1 cellular context compared by ENCODE assay signal in genomic region chr3:72043212-72044133, GRCh38.
A peak's percentile ranks its signal among the peaks of the same experiment; 100 is the strongest.
TF ChIP-seq lines count a peak whose summit lies in the region.

No MANE protein-coding gene starts in this region.

TF ChIP-seq in K562, 482 proteins besides CTCF, POLR2A, EP300 and RAD21 (continued from another document):
- TF ChIP-seq RERE (CRISPR knock-in tag; IDR thresholded peaks at IDR 0.05; ENCODE audit: borderline replicate concordance) (no peak), ZC3H11A (IDR thresholded peaks at IDR 0.05; ENCODE audit: low read depth, low read length) (no peak), CEBPB (tag; IDR thresholded peaks at IDR 0.05) (peak; percentile 89), GABPB2 (CRISPR knock-in tag; conservative IDR thresholded peaks at IDR 0.05) (no peak), NR2C1 (IDR thresholded peaks at IDR 0.05) (no peak), NR2C1 (tag; IDR thresholded peaks at IDR 0.05) (peak; percentile 30; the same call in 1 of the 2 replicates), RBM17 (IDR thresholded peaks at IDR 0.05; ENCODE audit: borderline replicate concordance, low read depth, low read length) (no peak), HNRNPLL (IDR thresholded peaks at IDR 0.05; ENCODE audit: low read depth, low read length, poor library complexity, severe bottlenecking) (no peak), SP2 (IDR thresholded peaks at IDR 0.05; ENCODE audit: extremely low read depth, low read depth, low read length, poor library complexity, severe bottlenecking) (no peak), TBP (optimal IDR thresholded peaks at IDR 0.05; ENCODE audit: low read depth, low read length) (no peak), HMG20B (CRISPR knock-in tag; IDR thresholded peaks at IDR 0.05) (no peak), CHD4 (IDR thresholded peaks at IDR 0.05; ENCODE audit: insufficient read depth, insufficient replicate concordance, low read depth, low read length, poor library complexity, severe bottlenecking) (peak; percentile 65), HIVEP1 (CRISPR knock-in tag; IDR thresholded peaks at IDR 0.05) (no peak), ELF4 (CRISPR knock-in tag; IDR thresholded peaks at IDR 0.05) (no peak), SP1 (CRISPR knock-in tag; IDR thresholded peaks at IDR 0.05) (no peak), ERF (CRISPR knock-in tag; IDR thresholded peaks at IDR 0.05) (no peak), GTF2F1 (IDR thresholded peaks at IDR 0.05; ENCODE audit: low read depth, low read length) (no peak), NR2C2 (CRISPR knock-in tag; IDR thresholded peaks at IDR 0.05) (no peak), NR2C2 (tag; IDR thresholded peaks at IDR 0.05) (peak; percentile 42; the same call in 1 of the 2 replicates), ZNF780A (CRISPR knock-in tag; IDR thresholded peaks at IDR 0.05) (no peak), C11orf30 (IDR thresholded peaks at IDR 0.05; ENCODE audit: low read depth) (no peak), COPS2 (conservative IDR thresholded peaks at IDR 0.05) (no peak), JUN (IDR thresholded peaks at IDR 0.05; ENCODE audit: borderline replicate concordance, low read depth, low read length) (no peak), JUN (CRISPR knock-in tag; IDR thresholded peaks at IDR 0.05; ENCODE audit: borderline replicate concordance) (no peak), RCOR1 (IDR thresholded peaks at IDR 0.05; ENCODE audit: borderline replicate concordance in 1 of 2, low read depth in 2 of 2, low read length in 2 of 2) (no peak), SRSF1 (IDR thresholded peaks at IDR 0.05; ENCODE audit: low read depth, low read length) (no peak), EWSR1 (IDR thresholded peaks at IDR 0.05; ENCODE audit: borderline replicate concordance, low read depth, partially characterized antibody) (no peak), ADNP (tag; IDR thresholded peaks at IDR 0.05) (peak; percentile 58; the same call in 1 of the 2 replicates), HNRNPUL1 (IDR thresholded peaks at IDR 0.05; ENCODE audit: low read length) (no peak), MEF2A (IDR thresholded peaks at IDR 0.05; ENCODE audit: control insufficient read depth, low read depth, low read length) (no peak), CHCHD3 (CRISPR knock-in tag; IDR thresholded peaks at IDR 0.05) (no peak), ZNF398 (CRISPR knock-in tag; IDR thresholded peaks at IDR 0.05) (no peak), CEBPG (CRISPR knock-in tag; IDR thresholded peaks at IDR 0.05) (no peak), CEBPG (tag; conservative IDR thresholded peaks at IDR 0.05 in 1 of 2, IDR thresholded peaks at IDR 0.05 in 1 of 2) (peak; percentile 18 to 68; a peak in 1 of 4 replicates)
- TF ChIP-seq, protein P1, sequence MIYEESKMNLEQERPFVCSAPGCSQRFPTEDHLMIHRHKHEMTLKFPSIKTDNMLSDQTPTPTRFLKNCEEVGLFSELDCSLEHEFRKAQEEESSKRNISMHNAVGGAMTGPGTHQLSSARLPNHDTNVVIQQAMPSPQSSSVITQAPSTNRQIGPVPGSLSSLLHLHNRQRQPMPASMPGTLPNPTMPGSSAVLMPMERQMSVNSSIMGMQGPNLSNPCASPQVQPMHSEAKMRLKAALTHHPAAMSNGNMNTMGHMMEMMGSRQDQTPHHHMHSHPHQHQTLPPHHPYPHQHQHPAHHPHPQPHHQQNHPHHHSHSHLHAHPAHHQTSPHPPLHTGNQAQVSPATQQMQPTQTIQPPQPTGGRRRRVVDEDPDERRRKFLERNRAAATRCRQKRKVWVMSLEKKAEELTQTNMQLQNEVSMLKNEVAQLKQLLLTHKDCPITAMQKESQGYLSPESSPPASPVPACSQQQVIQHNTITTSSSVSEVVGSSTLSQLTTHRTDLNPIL (CRISPR knock-in tag; IDR thresholded peaks at IDR 0.05) = no peak
- TF ChIP-seq, protein P2, sequence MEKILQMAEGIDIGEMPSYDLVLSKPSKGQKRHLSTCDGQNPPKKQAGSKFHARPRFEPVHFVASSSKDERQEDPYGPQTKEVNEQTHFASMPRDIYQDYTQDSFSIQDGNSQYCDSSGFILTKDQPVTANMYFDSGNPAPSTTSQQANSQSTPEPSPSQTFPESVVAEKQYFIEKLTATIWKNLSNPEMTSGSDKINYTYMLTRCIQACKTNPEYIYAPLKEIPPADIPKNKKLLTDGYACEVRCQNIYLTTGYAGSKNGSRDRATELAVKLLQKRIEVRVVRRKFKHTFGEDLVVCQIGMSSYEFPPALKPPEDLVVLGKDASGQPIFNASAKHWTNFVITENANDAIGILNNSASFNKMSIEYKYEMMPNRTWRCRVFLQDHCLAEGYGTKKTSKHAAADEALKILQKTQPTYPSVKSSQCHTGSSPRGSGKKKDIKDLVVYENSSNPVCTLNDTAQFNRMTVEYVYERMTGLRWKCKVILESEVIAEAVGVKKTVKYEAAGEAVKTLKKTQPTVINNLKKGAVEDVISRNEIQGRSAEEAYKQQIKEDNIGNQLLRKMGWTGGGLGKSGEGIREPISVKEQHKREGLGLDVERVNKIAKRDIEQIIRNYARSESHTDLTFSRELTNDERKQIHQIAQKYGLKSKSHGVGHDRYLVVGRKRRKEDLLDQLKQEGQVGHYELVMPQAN (IDR thresholded peaks at IDR 0.05; ENCODE audit: borderline replicate concordance) = no peak
